ENCODE assay signal across 8 cellular contexts in genomic region chr19:39474139-39474620, GRCh38. TPM values are rescaled to one million over a fixed set of nuclear protein-coding genes. Genes with fewer than 3 reads are reported as not detected.
DNase-seq lines count a peak whose midpoint lies in the region; ATAC-seq and TF ChIP-seq lines count a peak whose summit lies in the region.

No MANE protein-coding gene starts in this region.

- DNase-seq in GM03348 (ENCODE audit: low spot score), result peak; percentile 77
- DNase-seq in NCI-H2029 (lab: John Stamatoyannopoulos, UW), result peak; percentile 16
- peak; percentile 76 for DNase-seq in activated CD4-positive, alpha-beta T cell treated with anti-CD3 and anti-CD28 coated beads, Interleukin-2, amount 10 ng/mL, durations not matched to agents 7 days and 5 days
- no peak for DNase-seq in chondrocyte (ENCODE audit: low spot score)
- DNase-seq in lung microvascular endothelial cell (ENCODE audit: low read depth in 2 of 2), result peak; percentile 48 to 74
- DNase-seq in stimulated activated CD8-positive, alpha-beta memory T cell treated with anti-CD3 and anti-CD28 coated beads, Interleukin-2, amount 100 ng/mL, for 48 hours (ENCODE audit: low read depth in 2 of 2), result peak; percentile 47 to 58
- DNase-seq in DMS114 treated with DMSO at 0.1 percent for 48 hours (lab: John Stamatoyannopoulos, UW; ENCODE audit: unreplicated experiment), result no peak

- ATAC-seq in GM18498 (IDR thresholded peaks at IDR 0.05; ENCODE audit: unreplicated experiment), result no peak

- H3K27ac Mint-ChIP-seq in activated CD4-positive, alpha-beta T cell treated with anti-CD3 and anti-CD28 coated beads, Interleukin-2, amount 10 ng/mL, durations not matched to agents 7 days and 5 days, result no peak overlapping the region
- H3K27ac Mint-ChIP-seq in chondrocyte (ENCODE audit: unreplicated experiment), result no peak overlapping the region

- no peak overlapping the region for H3K4me3 Mint-ChIP-seq in activated CD4-positive, alpha-beta T cell treated with anti-CD3 and anti-CD28 coated beads, Interleukin-2, amount 10 ng/mL, durations not matched to agents 7 days and 5 days
- H3K4me3 Mint-ChIP-seq in chondrocyte (ENCODE audit: unreplicated experiment), result no peak overlapping the region

- CTCF ChIA-PET in activated CD4-positive, alpha-beta T cell treated with anti-CD3 and anti-CD28 coated beads, Interleukin-2, amount 10 ng/mL, durations not matched to agents 7 days and 5 days (lab: Charles Lee), result interaction anchor here (0.7 to 2.0 kb wide), 15 partner anchors 8 to 76 kb away, joined by 3 to 7 read pairs (median 4); partner anchors contain the start of gene EID2B

- peaks cover 11% of the 10 kb centered on the region for H3K4me1 Mint-ChIP-seq in activated CD4-positive, alpha-beta T cell treated with anti-CD3 and anti-CD28 coated beads, Interleukin-2, amount 10 ng/mL, durations not matched to agents 7 days and 5 days
- H3K4me1 Mint-ChIP-seq in chondrocyte (ENCODE audit: low read depth), result no peaks in the 10 kb centered on the region

- peaks cover 54% of the 10 kb centered on the region for H3K36me3 Mint-ChIP-seq in activated CD4-positive, alpha-beta T cell treated with anti-CD3 and anti-CD28 coated beads, Interleukin-2, amount 10 ng/mL, durations not matched to agents 7 days and 5 days (ENCODE audit: low read depth)
- H3K36me3 Mint-ChIP-seq in chondrocyte (ENCODE audit: low read depth), result peaks cover 37% of the 10 kb centered on the region

- POLR2A ChIA-PET in activated CD4-positive, alpha-beta T cell treated with anti-CD3 and anti-CD28 coated beads, Interleukin-2, amount 10 ng/mL, durations not matched to agents 7 days and 5 days (lab: Charles Lee), result no interaction called here

- H3K27me3 Mint-ChIP-seq in activated CD4-positive, alpha-beta T cell treated with anti-CD3 and anti-CD28 coated beads, Interleukin-2, amount 10 ng/mL, durations not matched to agents 7 days and 5 days, result no peaks in the 10 kb centered on the region
- no peaks in the 10 kb centered on the region for H3K27me3 Mint-ChIP-seq in chondrocyte (ENCODE audit: low read depth)

- H3K9me3 Mint-ChIP-seq in activated CD4-positive, alpha-beta T cell treated with anti-CD3 and anti-CD28 coated beads, Interleukin-2, amount 10 ng/mL, durations not matched to agents 7 days and 5 days, result no peaks in the 10 kb centered on the region
- H3K9me3 Mint-ChIP-seq in chondrocyte (ENCODE audit: low read depth), result no peaks in the 10 kb centered on the region

- TF ChIP-seq CTCF in chondrocyte (IDR thresholded peaks at IDR 0.05), result peak; percentile 87

RNA-seq across cellular contexts. Expression of gene TIMM50, which starts 6.5 kb away (rescaled TPM):
- total RNA-seq in activated CD4-positive, alpha-beta T cell treated with anti-CD3 and anti-CD28 coated beads, Interleukin-2, amount 10 ng/mL, durations not matched to agents 7 days and 5 days, result 10 to 100 TPM; 45.7 to 56.8 TPM
- total RNA-seq in chondrocyte, result 46.4 to 65.7 TPM (median 49.9 TPM) in 3 replicates
- 40.9 and 41.4 TPM in 2 replicates for total RNA-seq in lung microvascular endothelial cell

RNA-seq across cellular contexts. Expression of gene DLL3, which starts 24.6 kb away (rescaled TPM):
- under 1 TPM in 1 of 2 experiments, not detected in 1; 0.35 TPM for total RNA-seq in activated CD4-positive, alpha-beta T cell treated with anti-CD3 and anti-CD28 coated beads, Interleukin-2, amount 10 ng/mL, durations not matched to agents 7 days and 5 days
- total RNA-seq in chondrocyte (0.92 to 1.3 TPM (median 1.00 TPM) in 3 replicates), lung microvascular endothelial cell (under 0.01 and 0.22 TPM in 2 replicates)

RNA-seq across cellular contexts. Expression of gene SUPT5H, which starts 28.8 kb away (rescaled TPM):
- total RNA-seq in activated CD4-positive, alpha-beta T cell treated with anti-CD3 and anti-CD28 coated beads, Interleukin-2, amount 10 ng/mL, durations not matched to agents 7 days and 5 days, result 100 to 1,000 TPM; 144 to 150 TPM
- 106 to 120 TPM (median 108 TPM) in 3 replicates for total RNA-seq in chondrocyte
- 26.6 and 39.3 TPM in 2 replicates for total RNA-seq in lung microvascular endothelial cell

RNA-seq across cellular contexts. Expression of gene RPS16, which starts 38.4 kb away (rescaled TPM):
- 1,000 to 10,000 TPM; 2,465 to 3,009 TPM for total RNA-seq in activated CD4-positive, alpha-beta T cell treated with anti-CD3 and anti-CD28 coated beads, Interleukin-2, amount 10 ng/mL, durations not matched to agents 7 days and 5 days
- total RNA-seq in chondrocyte (1,022 to 1,375 TPM (median 1,065 TPM) in 3 replicates), lung microvascular endothelial cell (200 and 211 TPM in 2 replicates)

RNA-seq across cellular contexts. Expression of gene SELENOV, which starts 40.8 kb away (rescaled TPM):
- not detected for total RNA-seq in activated CD4-positive, alpha-beta T cell treated with anti-CD3 and anti-CD28 coated beads, Interleukin-2, amount 10 ng/mL, durations not matched to agents 7 days and 5 days
- total RNA-seq in chondrocyte (not detected in 3 replicates), lung microvascular endothelial cell (not detected in 2 replicates)

Comparison
In these comparisons a context has a peak if more than half of its experiments do, and no peak if none do; other contexts are left out.
1. DNase-seq: peak in GM03348 (single experiment), NCI-H2029 (single experiment), activated CD4-positive, alpha-beta T cell treated with anti-CD3 and anti-CD28 coated beads, Interleukin-2, amount 10 ng/mL, durations not matched to agents 7 days and 5 days (single experiment), lung microvascular endothelial cell (2 of 2) and stimulated activated CD8-positive, alpha-beta memory T cell treated with anti-CD3 and anti-CD28 coated beads, Interleukin-2, amount 100 ng/mL, for 48 hours (2 of 2); none in chondrocyte (single experiment) and DMS114 treated with DMSO at 0.1 percent for 48 hours (single experiment).